In the genomic region with DNA sequence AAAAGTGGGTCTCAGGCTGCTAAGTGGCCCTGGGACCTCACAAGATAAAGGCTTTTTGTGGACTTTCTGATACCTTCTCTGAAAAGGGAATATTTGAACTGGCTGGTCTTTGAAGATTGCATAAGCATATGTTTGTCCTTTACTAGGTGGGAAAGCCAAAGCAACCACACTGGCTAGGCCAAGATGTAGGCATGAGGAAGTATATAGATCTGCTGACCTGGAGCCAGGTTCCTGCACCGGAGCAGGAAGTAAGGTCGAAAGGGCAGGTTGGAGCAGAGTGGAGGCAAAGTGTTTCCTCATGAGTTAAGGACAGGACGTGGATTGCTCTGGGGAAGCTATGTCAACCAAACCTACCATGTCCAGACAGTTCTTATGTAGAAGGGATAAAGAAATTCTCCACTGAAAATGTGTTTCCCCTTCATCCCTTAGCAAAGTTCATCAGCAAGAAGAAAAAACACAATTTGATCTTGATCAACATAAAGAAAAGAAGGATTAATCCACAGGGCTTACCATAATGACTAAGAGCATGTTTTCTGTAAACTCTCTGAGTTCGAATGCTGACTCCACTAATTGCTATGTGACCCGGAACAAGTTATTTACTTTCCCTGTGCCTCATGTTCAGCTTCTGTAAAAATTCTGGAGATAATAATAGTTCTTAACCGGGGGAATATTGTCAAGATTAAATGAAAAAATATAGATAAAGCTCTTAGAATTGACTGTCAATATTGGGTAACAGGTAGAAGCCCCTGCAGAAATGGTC, we compare ENCODE assay signal across 18 cellular contexts.
DNase-seq lines count a peak whose midpoint lies in the region; ATAC-seq, FAIRE-seq and TF ChIP-seq lines count a peak whose summit lies in the region.
"Had no signal": no experiment of that assay in that cellular context is flagged by ENCODE, and none has a peak within 500 bp of the region (broad histone marks: within the 10 kb centered on the region; RNA-seq: fewer than 3 reads in every experiment).

No MANE protein-coding gene starts in this region.

- POLR2A ChIA-PET in HepG2 (lab: Yijun Ruan, JAX): no interaction called here

- no peak overlapping the region for H3K27ac Mint-ChIP-seq in activated naive CD4-positive, alpha-beta T cell treated with anti-CD3 and anti-CD28 coated beads, Interleukin-2, amount 50 U/mL, for 72 hours

- H3K4me2 ChIP-seq in HepG2 (ENCODE audit: low read depth, low read length): peak overlapping the region; percentile 48

- H4K20me1 ChIP-seq in HepG2 (ENCODE audit: insufficient read depth, low read length): no peaks in the 10 kb centered on the region

- H3K9me3 Mint-ChIP-seq in activated naive CD4-positive, alpha-beta T cell treated with anti-CD3 and anti-CD28 coated beads, Interleukin-2, amount 50 U/mL, for 72 hours: peaks cover 0 to 4% of the 10 kb centered on the region in 2 donors

- TF ChIP-seq CTCF in HepG2 (CRISPR knock-in tag; IDR thresholded peaks at IDR 0.05) (no peak), upper lobe of left lung (IDR thresholded peaks at IDR 0.05) (no peak)

- H3K4me1 ChIP-seq in HepG2 (ENCODE audit: insufficient read depth, low read length): peaks cover 21% of the 10 kb centered on the region
- peaks cover 0 to 3% (median 0%) of the 10 kb centered on the region in 4 donors for H3K4me1 ChIP-seq in upper lobe of left lung

- H3K9me3 ChIP-seq in HepG2 (ENCODE audit: low read length): no peaks in the 10 kb centered on the region
- H3K9me3 ChIP-seq in upper lobe of left lung: no peaks in the 10 kb centered on the region

- no TSS peak for BruUV-seq in HepG2 (replicated peaks; lab: Mats Ljungman, UMichigan)

- H3K9ac ChIP-seq in HepG2 (ENCODE audit: insufficient read depth, low read depth, low read length): no peak overlapping the region
- H3K9ac ChIP-seq: GM23248 had no signal

- H3K27me3 ChIP-seq in HepG2 (ENCODE audit: control insufficient read depth in 1 of 2, insufficient read depth in 2 of 2, low read length in 2 of 2) (no peaks in the 10 kb centered on the region), upper lobe of left lung (no peaks in the 10 kb centered on the region)

- TF ChIP-seq POLR2A in HepG2 (IDR thresholded peaks at IDR 0.05; ENCODE audit: insufficient read depth in 1 of 2, low read depth in 2 of 2, low read length in 2 of 2): no peak
- TF ChIP-seq POLR2A in upper lobe of left lung (IDR thresholded peaks at IDR 0.05): no peak

- CTCF ChIA-PET in HepG2 (lab: Yijun Ruan, JAX; ENCODE audit: low intra/inter-chr PET ratio, low total read pairs): no interaction called here

- in situ Hi-C loops in HepG2 (cut with HindIII; ENCODE audit: extremely low pct_ligation_motif_present, low pct_unique_long_range_greater_than_20kb): no loop called here

- peak; percentile 96 for ATAC-seq in HepG2
- ATAC-seq in upper lobe of left lung (ENCODE audit: low FRiP score in 2 of 2): peak; percentile 19 to 37
- no peak for ATAC-seq in activated naive CD4-positive, alpha-beta T cell treated with anti-CD3 and anti-CD28 coated beads, Interleukin-2, amount 50 U/mL, for 72 hours

- no peaks in the 10 kb centered on the region for H3K79me2 ChIP-seq in HepG2 (ENCODE audit: insufficient read depth, low read length)

- H3K4me3 ChIP-seq in HepG2 (replicated peaks in 1 of 3; ENCODE audit: insufficient read depth in 1 of 3, low read depth in 2 of 3, low read length in 3 of 3): no peak overlapping the region
- no peak overlapping the region for H3K4me3 ChIP-seq in upper lobe of left lung
- H3K4me3 ChIP-seq: GM23248, SK-N-MC had no signal

- H3K27ac ChIP-seq in HepG2 (ENCODE audit: extremely low read length, insufficient read depth, low read length) (no peak overlapping the region), upper lobe of left lung (no peak overlapping the region)
- H3K27ac ChIP-seq: GM23248, SK-N-MC had no signal

- WGBS in HepG2 (ENCODE audit: low lambda C conversion rate): 6% methylated on average over 6 of the region's 6 CpGs
- WGBS in upper lobe of left lung, 2 donors: 62 to 70% methylated on average over 6 of the region's 6 CpGs

- TF ChIP-seq RAD21 in HepG2 (CRISPR knock-in tag; IDR thresholded peaks at IDR 0.05): no peak

- H2AFZ ChIP-seq in HepG2 (ENCODE audit: low read length): no peak overlapping the region
- H2AFZ ChIP-seq: GM23248 had no signal

- H3K36me3 ChIP-seq in HepG2 (replicated peaks in 1 of 2; ENCODE audit: control insufficient read depth in 1 of 2, insufficient read depth in 2 of 2, low read length in 2 of 2): no peaks in the 10 kb centered on the region
- H3K36me3 ChIP-seq in upper lobe of left lung: no peaks in the 10 kb centered on the region

- no peaks in the 10 kb centered on the region for H3K36me3 Mint-ChIP-seq in activated naive CD4-positive, alpha-beta T cell treated with anti-CD3 and anti-CD28 coated beads, Interleukin-2, amount 50 U/mL, for 72 hours

- FAIRE-seq in HTR-8/SVneo (lab: Jason Lieb, UNC) (peak; percentile 9), HepG2 (lab: Jason Lieb, UNC) (peak; percentile 98), urothelium cell line (lab: Jason Lieb, UNC) (no peak)
- FAIRE-seq: RCC 7860 had no signal

- intact Hi-C loops in HepG2 (cut with micrococcal nuclease; ENCODE audit: unreplicated experiment): no loop called here

- DNase-seq in HTR-8/SVneo (ENCODE audit: insufficient read length, low spot score): no peak
- DNase-seq in SKM-1 (lab: John Stamatoyannopoulos, UW; ENCODE audit: unreplicated experiment): peak; percentile 65
- peak; percentile 74 for DNase-seq in HepG2 (ENCODE audit: low spot score)
- peak in 1 of 2 donors; percentile 48 for DNase-seq in upper lobe of left lung
- no peak for DNase-seq in activated naive CD4-positive, alpha-beta T cell treated with anti-CD3 and anti-CD28 coated beads, Interleukin-2, amount 50 U/mL, for 72 hours (ENCODE audit: low spot score in 2 of 2)
- DNase-seq in urothelium cell line (ENCODE audit: low spot score): no peak
- no peak for DNase-seq in NCI-H1105 (lab: John Stamatoyannopoulos, UW)
- DNase-seq: ACHN, AML-193, DMS79, GM23248, HCEC 1CT, NCI-H1048, NCI-H146, NCI-H2081, Right ventricle myocardium superior had no signal

- peak in 1 of 2 experiments; percentile 78; a peak in 2 of 4 replicates for TF ChIP-seq EP300 in HepG2 (IDR thresholded peaks at IDR 0.05; ENCODE audit: low read depth in 2 of 2, low read length in 2 of 2)
- peak; percentile 75 for TF ChIP-seq EP300 in HepG2 (CRISPR knock-in tag; IDR thresholded peaks at IDR 0.05; ENCODE audit: borderline replicate concordance)
- TF ChIP-seq EP300 in upper lobe of left lung (IDR thresholded peaks at IDR 0.05): no peak

TF ChIP-seq in HepG2, 621 proteins besides CTCF, POLR2A, EP300 and RAD21 (continues in another document):
- TF ChIP-seq, protein P1, sequence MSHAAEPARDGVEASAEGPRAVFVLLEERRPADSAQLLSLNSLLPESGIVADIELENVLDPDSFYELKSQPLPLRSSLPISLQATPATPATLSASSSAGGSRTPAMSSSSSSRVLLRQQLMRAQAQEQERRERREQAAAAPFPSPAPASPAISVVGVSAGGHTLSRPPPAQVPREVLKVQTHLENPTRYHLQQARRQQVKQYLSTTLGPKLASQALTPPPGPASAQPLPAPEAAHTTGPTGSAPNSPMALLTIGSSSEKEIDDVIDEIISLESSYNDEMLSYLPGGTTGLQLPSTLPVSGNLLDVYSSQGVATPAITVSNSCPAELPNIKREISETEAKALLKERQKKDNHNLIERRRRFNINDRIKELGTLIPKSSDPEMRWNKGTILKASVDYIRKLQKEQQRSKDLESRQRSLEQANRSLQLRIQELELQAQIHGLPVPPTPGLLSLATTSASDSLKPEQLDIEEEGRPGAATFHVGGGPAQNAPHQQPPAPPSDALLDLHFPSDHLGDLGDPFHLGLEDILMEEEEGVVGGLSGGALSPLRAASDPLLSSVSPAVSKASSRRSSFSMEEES (CRISPR knock-in tag; IDR thresholded peaks at IDR 0.05): peak; percentile 76
- TF ChIP-seq SP5 (CRISPR knock-in tag; IDR thresholded peaks at IDR 0.05; ENCODE audit: borderline replicate concordance, low read depth) (0 out of 2 replicates have a peak, but pooled peaks have one; percentile 22), ZFYVE20 (CRISPR knock-in tag; IDR thresholded peaks at IDR 0.05; ENCODE audit: borderline replicate concordance, low read depth) (no peak), LCORL (IDR thresholded peaks at IDR 0.05) (no peak), LCORL (CRISPR knock-in tag; IDR thresholded peaks at IDR 0.05) (peak; percentile 85), ATF1 (CRISPR knock-in tag; IDR thresholded peaks at IDR 0.05) (no peak), AGO2 (optimal IDR thresholded peaks at IDR 0.05; ENCODE audit: low read depth, low read length) (no peak), THYN1 (CRISPR knock-in tag; IDR thresholded peaks at IDR 0.05; ENCODE audit: borderline replicate concordance, low read depth) (no peak), MED13 (CRISPR knock-in tag; IDR thresholded peaks at IDR 0.05) (no peak), KMT2A (CRISPR knock-in tag; IDR thresholded peaks at IDR 0.05) (peak; percentile 29; the same call in 1 of the 2 replicates), CBFB (CRISPR knock-in tag; IDR thresholded peaks at IDR 0.05) (peak; percentile 48; the same call in 1 of the 2 replicates)
- TF ChIP-seq, protein P2, sequence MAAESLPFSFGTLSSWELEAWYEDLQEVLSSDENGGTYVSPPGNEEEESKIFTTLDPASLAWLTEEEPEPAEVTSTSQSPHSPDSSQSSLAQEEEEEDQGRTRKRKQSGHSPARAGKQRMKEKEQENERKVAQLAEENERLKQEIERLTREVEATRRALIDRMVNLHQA (CRISPR knock-in tag; IDR thresholded peaks at IDR 0.05): no peak

Comparison
In these comparisons a context has a peak if more than half of its experiments do, and no peak if none do; other contexts are left out.
1. DNase-seq: peak in SKM-1 (single experiment) and HepG2 (single experiment); none in HTR-8/SVneo (single experiment), activated naive CD4-positive, alpha-beta T cell treated with anti-CD3 and anti-CD28 coated beads, Interleukin-2, amount 50 U/mL, for 72 hours (0 of 2), urothelium cell line (single experiment) and NCI-H1105 (single experiment).
2. ATAC-seq: peak in HepG2 (single experiment) and upper lobe of left lung (2 of 2); none in activated naive CD4-positive, alpha-beta T cell treated with anti-CD3 and anti-CD28 coated beads, Interleukin-2, amount 50 U/mL, for 72 hours (0 of 2).